In the genomic region with DNA sequence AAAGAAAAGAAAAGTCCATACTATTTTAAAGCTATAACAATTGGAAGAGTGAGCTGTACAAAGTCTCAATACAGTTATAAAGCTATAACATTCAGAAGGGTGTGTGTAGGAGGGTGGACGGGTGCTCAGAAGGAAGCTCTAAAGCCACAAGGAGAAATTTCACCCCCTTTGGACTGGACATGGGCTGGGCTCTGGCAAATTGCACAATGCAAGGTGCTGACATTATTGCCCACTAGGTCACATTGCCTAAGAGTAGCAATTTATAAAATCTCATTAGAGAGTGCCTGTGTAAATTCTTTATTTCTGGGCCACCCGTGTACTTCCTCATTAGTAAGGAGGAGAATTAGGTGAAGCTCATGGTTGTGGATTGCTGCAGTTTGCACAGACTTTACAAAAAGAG, we compare ENCODE assay signal across 29 cellular contexts. TPM values are rescaled to one million over a fixed set of nuclear protein-coding genes. Genes with fewer than 3 reads are reported as not detected.
DNase-seq lines count a peak whose midpoint lies in the region; ATAC-seq, FAIRE-seq and TF ChIP-seq lines count a peak whose summit lies in the region.
"Had no signal": no experiment of that assay in that cellular context is flagged by ENCODE, and none has a peak within 500 bp of the region (broad histone marks: within the 10 kb centered on the region; RNA-seq: fewer than 3 reads in every experiment).

No MANE protein-coding gene starts in this region.

- H3K27ac ChIP-seq in BLaER1 treated with 17β-estradiol and CSF1 and Interleukin-3, amounts not matched to agents 10 nM and 100 nM: peak overlapping the region in 4 of 11 experiments; percentile 22 to 82 (median 75); a peak in 6 of 22 replicates
- no peak overlapping the region for H3K27ac ChIP-seq in naive thymus-derived CD4-positive, alpha-beta T cell (ENCODE audit: low read depth, low read length)
- no peak overlapping the region for H3K27ac ChIP-seq in substantia nigra (ENCODE audit: low read depth, low read length, poor library complexity, severe bottlenecking)
- H3K27ac ChIP-seq: right atrium auricular region had no signal

- H3K4me1 ChIP-seq in BLaER1 treated with 17β-estradiol and CSF1 and Interleukin-3, amounts not matched to agents 10 nM and 100 nM: peaks cover 17 to 87% (median 53%) of the 10 kb centered on the region in 10 experiments
- no peaks in the 10 kb centered on the region for H3K4me1 ChIP-seq in naive thymus-derived CD4-positive, alpha-beta T cell (ENCODE audit: control insufficient read depth in 2 of 2, insufficient read depth in 2 of 2, low read length in 2 of 2)
- H3K4me1 ChIP-seq: right atrium auricular region had no signal

- DNase-seq in NB4 (ENCODE audit: low read depth): peak; percentile 73
- DNase-seq in activated T-helper 1 cell treated with anti-CD3 and anti-CD28 coated beads, Interleukin-12 subunit alpha, Interleukin-12 subunit beta, Interleukin-2, Interleukin-4 antibody, amounts not matched to agents 30 ng/mL and 10 ng/mL and 1 ng/mL, durations not matched to agents 14 hours and 24 hours and 36 hours (ENCODE audit: low spot score): no peak
- DNase-seq in naive thymus-derived CD4-positive, alpha-beta T cell: no peak
- DNase-seq in substantia nigra (lab: John Stamatoyannopoulos, UW): no peak
- DNase-seq in D721Med (ENCODE audit: insufficient read length, low spot score): no peak
- DNase-seq in DMS79 (lab: John Stamatoyannopoulos, UW): no peak
- DNase-seq: ACHN; activated CD4-positive, alpha-beta T cell treated with anti-CD3 and anti-CD28 coated beads, Interleukin-2, amount 10 ng/mL, durations not matched to agents 7 days and 5 days; activated CD8-positive, alpha-beta memory T cell treated with anti-CD3 and anti-CD28 coated beads, Interleukin-2, amount 50 U/mL, for 4 hours; activated gamma-delta T cell; amniotic stem cell; C1 segment of cervical spinal cord; dermis blood vessel endothelial cell; EL; GOT3; naive B cell; NCI-H146; NCI-H2171; NCI-H526; Right ventricle myocardium superior; stimulated activated CD4-positive, alpha-beta T cell treated with anti-CD3 and anti-CD28 coated beads, Interleukin-12 subunit alpha, Interleukin-12 subunit beta, amount 100 ng/mL, for 4 hours; stomach had no signal

- no peaks in the 10 kb centered on the region for H3K36me3 ChIP-seq in BLaER1 treated with 17β-estradiol and CSF1 and Interleukin-3, amounts not matched to agents 10 nM and 100 nM
- no peaks in the 10 kb centered on the region for H3K36me3 ChIP-seq in naive thymus-derived CD4-positive, alpha-beta T cell (ENCODE audit: control insufficient read depth in 2 of 3, insufficient read depth in 3 of 3, low read length in 3 of 3)
- H3K36me3 ChIP-seq: right atrium auricular region, stomach had no signal

- no peaks in the 10 kb centered on the region for H3K36me3 Mint-ChIP-seq in activated T-helper 1 cell treated with anti-CD3 and anti-CD28 coated beads, Interleukin-12 subunit alpha, Interleukin-12 subunit beta, Interleukin-2, Interleukin-4 antibody, amounts not matched to agents 30 ng/mL and 10 ng/mL and 1 ng/mL, durations not matched to agents 14 hours and 24 hours and 36 hours (ENCODE audit: low read depth)
- H3K36me3 Mint-ChIP-seq in naive thymus-derived CD4-positive, alpha-beta T cell: no peaks in the 10 kb centered on the region
- H3K36me3 Mint-ChIP-seq: memory B cell, naive B cell had no signal

- POLR2A ChIA-PET in naive thymus-derived CD4-positive, alpha-beta T cell (lab: Charles Lee): no interaction called here

- no peaks in the 10 kb centered on the region for H3K9me3 ChIP-seq in BLaER1 treated with 17β-estradiol and CSF1 and Interleukin-3, amounts not matched to agents 10 nM and 100 nM (replicated peaks in 1 of 11)
- H3K9me3 ChIP-seq in naive thymus-derived CD4-positive, alpha-beta T cell (ENCODE audit: control insufficient read depth in 2 of 3, low read length in 3 of 3): no peaks in the 10 kb centered on the region
- H3K9me3 ChIP-seq: right atrium auricular region, stomach had no signal

- TF ChIP-seq CTCF in NB4 (IDR thresholded peaks at IDR 0.05; ENCODE audit: low read depth, low read length): no peak
- TF ChIP-seq CTCF in D721Med (IDR thresholded peaks at IDR 0.05; ENCODE audit: insufficient read depth, missing control alignments): no peak

- intact Hi-C loops in activated T-helper 1 cell treated with anti-CD3 and anti-CD28 coated beads, Interleukin-12 subunit alpha, Interleukin-12 subunit beta, Interleukin-2, Interleukin-4 antibody, amounts not matched to agents 30 ng/mL and 10 ng/mL and 1 ng/mL, durations not matched to agents 14 hours and 24 hours and 36 hours (cut with micrococcal nuclease): no loop called here
- intact Hi-C loops in naive thymus-derived CD4-positive, alpha-beta T cell (cut with micrococcal nuclease): no loop called here

- H4K20me1 ChIP-seq in BLaER1 treated with 17β-estradiol and CSF1 and Interleukin-3, amounts not matched to agents 10 nM and 100 nM: no peaks in the 10 kb centered on the region

- H3K27ac Mint-ChIP-seq in activated T-helper 1 cell treated with anti-CD3 and anti-CD28 coated beads, Interleukin-12 subunit alpha, Interleukin-12 subunit beta, Interleukin-2, Interleukin-4 antibody, amounts not matched to agents 30 ng/mL and 10 ng/mL and 1 ng/mL, durations not matched to agents 14 hours and 24 hours and 36 hours: peak overlapping the region; percentile 61
- H3K27ac Mint-ChIP-seq in naive thymus-derived CD4-positive, alpha-beta T cell: peak overlapping the region in 1 of 9 donors; percentile 24
- H3K27ac Mint-ChIP-seq: activated CD4-positive, alpha-beta T cell treated with anti-CD3 and anti-CD28 coated beads, Interleukin-2, amount 10 ng/mL, durations not matched to agents 7 days and 5 days; memory B cell had no signal

- H3K27me3 ChIP-seq in BLaER1 treated with 17β-estradiol and CSF1 and Interleukin-3, amounts not matched to agents 10 nM and 100 nM: no peaks in the 10 kb centered on the region
- H3K27me3 ChIP-seq in naive thymus-derived CD4-positive, alpha-beta T cell (ENCODE audit: control insufficient read depth in 2 of 2, insufficient read depth in 2 of 2, low read length in 2 of 2): no peaks in the 10 kb centered on the region
- H3K27me3 ChIP-seq: right atrium auricular region had no signal

- no peak overlapping the region for H3K4me3 Mint-ChIP-seq in activated T-helper 1 cell treated with anti-CD3 and anti-CD28 coated beads, Interleukin-12 subunit alpha, Interleukin-12 subunit beta, Interleukin-2, Interleukin-4 antibody, amounts not matched to agents 30 ng/mL and 10 ng/mL and 1 ng/mL, durations not matched to agents 14 hours and 24 hours and 36 hours
- H3K4me3 Mint-ChIP-seq in naive thymus-derived CD4-positive, alpha-beta T cell: no peak overlapping the region
- H3K4me3 Mint-ChIP-seq: activated CD4-positive, alpha-beta T cell treated with anti-CD3 and anti-CD28 coated beads, Interleukin-2, amount 10 ng/mL, durations not matched to agents 7 days and 5 days; memory B cell; naive B cell had no signal

- peak overlapping the region in 2 of 11 experiments; percentile 61 to 64; a peak in 2 of 22 replicates for H3K9ac ChIP-seq in BLaER1 treated with 17β-estradiol and CSF1 and Interleukin-3, amounts not matched to agents 10 nM and 100 nM

- H3K4me3 ChIP-seq in BLaER1 treated with 17β-estradiol and CSF1 and Interleukin-3, amounts not matched to agents 10 nM and 100 nM: no peak overlapping the region
- H3K4me3 ChIP-seq in NB4 (ENCODE audit: low read depth, low read length): no peak overlapping the region
- no peak overlapping the region for H3K4me3 ChIP-seq in naive thymus-derived CD4-positive, alpha-beta T cell (ENCODE audit: low read length)
- H3K4me3 ChIP-seq: right atrium auricular region, stomach had no signal

- TF ChIP-seq POLR2A in NB4 (IDR thresholded peaks at IDR 0.05; ENCODE audit: extremely low read depth, insufficient read length) (no peak), GM18505 (IDR thresholded peaks at IDR 0.05; ENCODE audit: borderline replicate concordance, extremely low read depth, insufficient read depth, insufficient read length) (no peak)

- ATAC-seq in naive thymus-derived CD4-positive, alpha-beta T cell: peak; percentile 9
- ATAC-seq in GM18505 (IDR thresholded peaks at IDR 0.05; ENCODE audit: unreplicated experiment): no peak

- H3K4me1 Mint-ChIP-seq in activated T-helper 1 cell treated with anti-CD3 and anti-CD28 coated beads, Interleukin-12 subunit alpha, Interleukin-12 subunit beta, Interleukin-2, Interleukin-4 antibody, amounts not matched to agents 30 ng/mL and 10 ng/mL and 1 ng/mL, durations not matched to agents 14 hours and 24 hours and 36 hours (ENCODE audit: low read depth): peaks cover 60% of the 10 kb centered on the region
- peaks cover 0 to 45% (median 0%) of the 10 kb centered on the region in 7 donors for H3K4me1 Mint-ChIP-seq in naive thymus-derived CD4-positive, alpha-beta T cell

- no peaks in the 10 kb centered on the region for H3K9me3 Mint-ChIP-seq in activated T-helper 1 cell treated with anti-CD3 and anti-CD28 coated beads, Interleukin-12 subunit alpha, Interleukin-12 subunit beta, Interleukin-2, Interleukin-4 antibody, amounts not matched to agents 30 ng/mL and 10 ng/mL and 1 ng/mL, durations not matched to agents 14 hours and 24 hours and 36 hours
- no peaks in the 10 kb centered on the region for H3K9me3 Mint-ChIP-seq in naive thymus-derived CD4-positive, alpha-beta T cell
- H3K9me3 Mint-ChIP-seq: activated CD4-positive, alpha-beta T cell treated with anti-CD3 and anti-CD28 coated beads, Interleukin-2, amount 10 ng/mL, durations not matched to agents 7 days and 5 days; memory B cell; naive B cell had no signal

- H3K4me2 ChIP-seq in BLaER1 treated with 17β-estradiol and CSF1 and Interleukin-3, amounts not matched to agents 10 nM and 100 nM: peak overlapping the region in 7 of 11 experiments; percentile 23 to 91 (median 78); a peak in 13 of 22 replicates

- FAIRE-seq in D721Med (lab: Jason Lieb, UNC): no peak

- CTCF ChIA-PET in naive thymus-derived CD4-positive, alpha-beta T cell (lab: Charles Lee): no interaction called here

- H3K27me3 Mint-ChIP-seq in activated T-helper 1 cell treated with anti-CD3 and anti-CD28 coated beads, Interleukin-12 subunit alpha, Interleukin-12 subunit beta, Interleukin-2, Interleukin-4 antibody, amounts not matched to agents 30 ng/mL and 10 ng/mL and 1 ng/mL, durations not matched to agents 14 hours and 24 hours and 36 hours (ENCODE audit: insufficient read depth): peaks cover 6% of the 10 kb centered on the region
- H3K27me3 Mint-ChIP-seq in naive thymus-derived CD4-positive, alpha-beta T cell: peaks cover 10 to 23% (median 15%) of the 10 kb centered on the region in 5 donors

RNA-seq across cellular contexts. Expression of a gene that starts 5.7 kb away (rescaled TPM):
- total RNA-seq in activated T-helper 1 cell treated with anti-CD3 and anti-CD28 coated beads, Interleukin-12 subunit alpha, Interleukin-12 subunit beta, Interleukin-2, Interleukin-4 antibody, amounts not matched to agents 30 ng/mL and 10 ng/mL and 1 ng/mL, durations not matched to agents 14 hours and 24 hours and 36 hours: not detected in 2 replicates
- total RNA-seq in naive thymus-derived CD4-positive, alpha-beta T cell: 10 to 100 TPM in 2 of 5 experiments, not detected in 3; 15.7 to 79.1 TPM
- under 1 TPM in 1 of 2 donors, not detected in 1; 0.13 TPM for polyA plus RNA-seq in naive thymus-derived CD4-positive, alpha-beta T cell
- total RNA-seq: activated CD4-positive, alpha-beta T cell treated with anti-CD3 and anti-CD28 coated beads, Interleukin-2, amount 10 ng/mL, durations not matched to agents 7 days and 5 days; dermis blood vessel endothelial cell; MCF 10A; osteoblast; T-helper 1 cell treated with Interleukin-12 subunit alpha and Interleukin-12 subunit beta and Interleukin-4 antibody, amounts not matched to agents 30 ng/mL and 1 ng/mL, for 36 hours had no signal

RNA-seq across cellular contexts. Expression of a gene that starts 30.4 kb away (rescaled TPM):
- total RNA-seq in activated T-helper 1 cell treated with anti-CD3 and anti-CD28 coated beads, Interleukin-12 subunit alpha, Interleukin-12 subunit beta, Interleukin-2, Interleukin-4 antibody, amounts not matched to agents 30 ng/mL and 10 ng/mL and 1 ng/mL, durations not matched to agents 14 hours and 24 hours and 36 hours: 17.9 and 19.5 TPM in 2 replicates
- 10 to 100 TPM in 2 of 5 experiments, 1 to 10 TPM in 1, under 1 TPM in 1, not detected in 1; 0.30 to 16.0 (median 7.1) TPM for total RNA-seq in naive thymus-derived CD4-positive, alpha-beta T cell
- polyA plus RNA-seq in naive thymus-derived CD4-positive, alpha-beta T cell: not detected
